In genomic region chr11:28105869-28106268, GRCh38 we compare ENCODE assay signal across 1 cellular context.
TF ChIP-seq lines count a peak whose summit lies in the region.

No MANE protein-coding gene starts in this region.

TF ChIP-seq in K562, 482 proteins besides CTCF, POLR2A, EP300 and RAD21 (continued from another document and continues in another):
- TF ChIP-seq TCF3 (CRISPR knock-in tag; IDR thresholded peaks at IDR 0.05), result no peak
- TF ChIP-seq ZNF347 (CRISPR knock-in tag; IDR thresholded peaks at IDR 0.05; ENCODE audit: low read depth), result no peak
- TF ChIP-seq HBP1 (CRISPR knock-in tag; IDR thresholded peaks at IDR 0.05), result no peak
- no peak for TF ChIP-seq ZNF197 (CRISPR knock-in tag; IDR thresholded peaks at IDR 0.05; ENCODE audit: low read depth)
- TF ChIP-seq BHLHE40 (IDR thresholded peaks at IDR 0.05; ENCODE audit: low read length), result no peak
- TF ChIP-seq NFIC (IDR thresholded peaks at IDR 0.05), result no peak
- no peak for TF ChIP-seq SREBF1 (IDR thresholded peaks at IDR 0.05; ENCODE audit: borderline replicate concordance, low read depth, low read length)
- TF ChIP-seq CLOCK (CRISPR knock-in tag; IDR thresholded peaks at IDR 0.05; ENCODE audit: borderline replicate concordance), result no peak
- TF ChIP-seq, protein P1, sequence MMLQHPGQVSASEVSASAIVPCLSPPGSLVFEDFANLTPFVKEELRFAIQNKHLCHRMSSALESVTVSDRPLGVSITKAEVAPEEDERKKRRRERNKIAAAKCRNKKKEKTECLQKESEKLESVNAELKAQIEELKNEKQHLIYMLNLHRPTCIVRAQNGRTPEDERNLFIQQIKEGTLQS (IDR thresholded peaks at IDR 0.05), result peak; percentile 68
- TF ChIP-seq, protein P1 (CRISPR knock-in tag; conservative IDR thresholded peaks at IDR 0.05), result no peak
- TF ChIP-seq, protein P2, sequence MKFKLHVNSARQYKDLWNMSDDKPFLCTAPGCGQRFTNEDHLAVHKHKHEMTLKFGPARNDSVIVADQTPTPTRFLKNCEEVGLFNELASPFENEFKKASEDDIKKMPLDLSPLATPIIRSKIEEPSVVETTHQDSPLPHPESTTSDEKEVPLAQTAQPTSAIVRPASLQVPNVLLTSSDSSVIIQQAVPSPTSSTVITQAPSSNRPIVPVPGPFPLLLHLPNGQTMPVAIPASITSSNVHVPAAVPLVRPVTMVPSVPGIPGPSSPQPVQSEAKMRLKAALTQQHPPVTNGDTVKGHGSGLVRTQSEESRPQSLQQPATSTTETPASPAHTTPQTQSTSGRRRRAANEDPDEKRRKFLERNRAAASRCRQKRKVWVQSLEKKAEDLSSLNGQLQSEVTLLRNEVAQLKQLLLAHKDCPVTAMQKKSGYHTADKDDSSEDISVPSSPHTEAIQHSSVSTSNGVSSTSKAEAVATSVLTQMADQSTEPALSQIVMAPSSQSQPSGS (CRISPR knock-in tag; IDR thresholded peaks at IDR 0.05), result no peak
- TF ChIP-seq BRCA1 (IDR thresholded peaks at IDR 0.05), result no peak
- TF ChIP-seq BRCA1 (CRISPR knock-in tag; IDR thresholded peaks at IDR 0.05), result no peak
- no peak for TF ChIP-seq CBX2 (IDR thresholded peaks at IDR 0.05; ENCODE audit: insufficient read depth, low read length, poor library complexity, severe bottlenecking)
- TF ChIP-seq IRF2 (CRISPR knock-in tag; IDR thresholded peaks at IDR 0.05), result no peak
- no peak for TF ChIP-seq ZBTB33 (CRISPR knock-in tag; IDR thresholded peaks at IDR 0.05)
- TF ChIP-seq, protein P3, sequence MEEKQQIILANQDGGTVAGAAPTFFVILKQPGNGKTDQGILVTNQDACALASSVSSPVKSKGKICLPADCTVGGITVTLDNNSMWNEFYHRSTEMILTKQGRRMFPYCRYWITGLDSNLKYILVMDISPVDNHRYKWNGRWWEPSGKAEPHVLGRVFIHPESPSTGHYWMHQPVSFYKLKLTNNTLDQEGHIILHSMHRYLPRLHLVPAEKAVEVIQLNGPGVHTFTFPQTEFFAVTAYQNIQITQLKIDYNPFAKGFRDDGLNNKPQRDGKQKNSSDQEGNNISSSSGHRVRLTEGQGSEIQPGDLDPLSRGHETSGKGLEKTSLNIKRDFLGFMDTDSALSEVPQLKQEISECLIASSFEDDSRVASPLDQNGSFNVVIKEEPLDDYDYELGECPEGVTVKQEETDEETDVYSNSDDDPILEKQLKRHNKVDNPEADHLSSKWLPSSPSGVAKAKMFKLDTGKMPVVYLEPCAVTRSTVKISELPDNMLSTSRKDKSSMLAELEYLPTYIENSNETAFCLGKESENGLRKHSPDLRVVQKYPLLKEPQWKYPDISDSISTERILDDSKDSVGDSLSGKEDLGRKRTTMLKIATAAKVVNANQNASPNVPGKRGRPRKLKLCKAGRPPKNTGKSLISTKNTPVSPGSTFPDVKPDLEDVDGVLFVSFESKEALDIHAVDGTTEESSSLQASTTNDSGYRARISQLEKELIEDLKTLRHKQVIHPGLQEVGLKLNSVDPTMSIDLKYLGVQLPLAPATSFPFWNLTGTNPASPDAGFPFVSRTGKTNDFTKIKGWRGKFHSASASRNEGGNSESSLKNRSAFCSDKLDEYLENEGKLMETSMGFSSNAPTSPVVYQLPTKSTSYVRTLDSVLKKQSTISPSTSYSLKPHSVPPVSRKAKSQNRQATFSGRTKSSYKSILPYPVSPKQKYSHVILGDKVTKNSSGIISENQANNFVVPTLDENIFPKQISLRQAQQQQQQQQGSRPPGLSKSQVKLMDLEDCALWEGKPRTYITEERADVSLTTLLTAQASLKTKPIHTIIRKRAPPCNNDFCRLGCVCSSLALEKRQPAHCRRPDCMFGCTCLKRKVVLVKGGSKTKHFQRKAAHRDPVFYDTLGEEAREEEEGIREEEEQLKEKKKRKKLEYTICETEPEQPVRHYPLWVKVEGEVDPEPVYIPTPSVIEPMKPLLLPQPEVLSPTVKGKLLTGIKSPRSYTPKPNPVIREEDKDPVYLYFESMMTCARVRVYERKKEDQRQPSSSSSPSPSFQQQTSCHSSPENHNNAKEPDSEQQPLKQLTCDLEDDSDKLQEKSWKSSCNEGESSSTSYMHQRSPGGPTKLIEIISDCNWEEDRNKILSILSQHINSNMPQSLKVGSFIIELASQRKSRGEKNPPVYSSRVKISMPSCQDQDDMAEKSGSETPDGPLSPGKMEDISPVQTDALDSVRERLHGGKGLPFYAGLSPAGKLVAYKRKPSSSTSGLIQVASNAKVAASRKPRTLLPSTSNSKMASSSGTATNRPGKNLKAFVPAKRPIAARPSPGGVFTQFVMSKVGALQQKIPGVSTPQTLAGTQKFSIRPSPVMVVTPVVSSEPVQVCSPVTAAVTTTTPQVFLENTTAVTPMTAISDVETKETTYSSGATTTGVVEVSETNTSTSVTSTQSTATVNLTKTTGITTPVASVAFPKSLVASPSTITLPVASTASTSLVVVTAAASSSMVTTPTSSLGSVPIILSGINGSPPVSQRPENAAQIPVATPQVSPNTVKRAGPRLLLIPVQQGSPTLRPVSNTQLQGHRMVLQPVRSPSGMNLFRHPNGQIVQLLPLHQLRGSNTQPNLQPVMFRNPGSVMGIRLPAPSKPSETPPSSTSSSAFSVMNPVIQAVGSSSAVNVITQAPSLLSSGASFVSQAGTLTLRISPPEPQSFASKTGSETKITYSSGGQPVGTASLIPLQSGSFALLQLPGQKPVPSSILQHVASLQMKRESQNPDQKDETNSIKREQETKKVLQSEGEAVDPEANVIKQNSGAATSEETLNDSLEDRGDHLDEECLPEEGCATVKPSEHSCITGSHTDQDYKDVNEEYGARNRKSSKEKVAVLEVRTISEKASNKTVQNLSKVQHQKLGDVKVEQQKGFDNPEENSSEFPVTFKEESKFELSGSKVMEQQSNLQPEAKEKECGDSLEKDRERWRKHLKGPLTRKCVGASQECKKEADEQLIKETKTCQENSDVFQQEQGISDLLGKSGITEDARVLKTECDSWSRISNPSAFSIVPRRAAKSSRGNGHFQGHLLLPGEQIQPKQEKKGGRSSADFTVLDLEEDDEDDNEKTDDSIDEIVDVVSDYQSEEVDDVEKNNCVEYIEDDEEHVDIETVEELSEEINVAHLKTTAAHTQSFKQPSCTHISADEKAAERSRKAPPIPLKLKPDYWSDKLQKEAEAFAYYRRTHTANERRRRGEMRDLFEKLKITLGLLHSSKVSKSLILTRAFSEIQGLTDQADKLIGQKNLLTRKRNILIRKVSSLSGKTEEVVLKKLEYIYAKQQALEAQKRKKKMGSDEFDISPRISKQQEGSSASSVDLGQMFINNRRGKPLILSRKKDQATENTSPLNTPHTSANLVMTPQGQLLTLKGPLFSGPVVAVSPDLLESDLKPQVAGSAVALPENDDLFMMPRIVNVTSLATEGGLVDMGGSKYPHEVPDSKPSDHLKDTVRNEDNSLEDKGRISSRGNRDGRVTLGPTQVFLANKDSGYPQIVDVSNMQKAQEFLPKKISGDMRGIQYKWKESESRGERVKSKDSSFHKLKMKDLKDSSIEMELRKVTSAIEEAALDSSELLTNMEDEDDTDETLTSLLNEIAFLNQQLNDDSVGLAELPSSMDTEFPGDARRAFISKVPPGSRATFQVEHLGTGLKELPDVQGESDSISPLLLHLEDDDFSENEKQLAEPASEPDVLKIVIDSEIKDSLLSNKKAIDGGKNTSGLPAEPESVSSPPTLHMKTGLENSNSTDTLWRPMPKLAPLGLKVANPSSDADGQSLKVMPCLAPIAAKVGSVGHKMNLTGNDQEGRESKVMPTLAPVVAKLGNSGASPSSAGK (IDR thresholded peaks at IDR 0.05), result no peak
- TF ChIP-seq GTF2A2 (tag; IDR thresholded peaks at IDR 0.05), result no peak
- peak; percentile 92 for TF ChIP-seq RAD51 (IDR thresholded peaks at IDR 0.05; ENCODE audit: borderline replicate concordance, low read depth)
- no peak for TF ChIP-seq HOXB6 (CRISPR knock-in tag; IDR thresholded peaks at IDR 0.05; ENCODE audit: borderline replicate concordance)
- no peak for TF ChIP-seq ZEB2 (IDR thresholded peaks at IDR 0.05)
- TF ChIP-seq ZNF444 (CRISPR knock-in tag; IDR thresholded peaks at IDR 0.05), result no peak
